19 cellular contexts compared by ENCODE assay signal in the genomic region with DNA sequence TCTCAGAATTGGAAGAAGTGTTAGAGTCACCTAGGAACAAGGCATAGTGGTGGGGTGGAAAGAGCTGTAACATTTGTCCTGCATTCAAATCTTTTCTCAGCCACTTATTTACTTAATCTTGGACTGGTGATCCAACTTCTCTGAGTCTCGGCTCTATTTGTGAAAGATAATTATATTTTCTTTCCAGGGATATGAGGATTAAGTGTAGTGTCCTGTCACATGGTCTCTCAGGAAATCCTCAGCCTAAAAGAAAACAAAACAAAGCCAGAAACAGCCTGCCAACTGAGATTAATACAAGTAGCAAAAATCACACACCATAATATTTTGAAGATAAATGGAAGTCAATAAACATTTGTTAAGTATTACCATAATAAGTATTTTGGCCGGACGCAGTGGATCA. TPM values are rescaled to one million over a fixed set of nuclear protein-coding genes. Genes with fewer than 3 reads are reported as not detected.
"Had no signal": no experiment of that assay in that cellular context is flagged by ENCODE, and none has a peak within 500 bp of the region (broad histone marks: within the 10 kb centered on the region; RNA-seq: fewer than 3 reads in every experiment).

No MANE protein-coding gene starts in this region.

- H3K9ac ChIP-seq: SK-N-SH had no signal

- H3K4me1 ChIP-seq: foreskin keratinocyte had no signal

- ATAC-seq: foreskin keratinocyte; mucosa of descending colon; naive thymus-derived CD4-positive, alpha-beta T cell; T-cell had no signal

- H3K27ac ChIP-seq: coronary artery, foreskin keratinocyte, ovary had no signal

- H3K4me3 ChIP-seq: coronary artery, mucosa of descending colon, ovary had no signal

- DNase-seq: activated CD4-positive, alpha-beta T cell treated with anti-CD3 and anti-CD28 coated beads for 1 hour; activated CD4-positive, alpha-beta T cell treated with anti-CD3 and anti-CD28 coated beads, Interleukin-2, amount 50 U/mL, for 48 hours; activated naive CD4-positive, alpha-beta T cell treated with anti-CD3 and anti-CD28 coated beads, Interleukin-2, amount 50 U/mL, for 16 hours; caudate nucleus; effector CD4-positive, alpha-beta T cell; foreskin keratinocyte; glutamatergic neuron; immature natural killer cell; mammary epithelial cell; mucosa of descending colon; naive thymus-derived CD4-positive, alpha-beta T cell; ovary; SK-N-SH; stimulated activated CD4-positive, alpha-beta T cell treated with anti-CD3 and anti-CD28 coated beads, Interleukin-4, amount 100 ng/mL, for 24 hours; stimulated activated naive CD4-positive, alpha-beta T cell; T-cell had no signal

- H3K4me2 ChIP-seq: SK-N-SH had no signal

- H3K9me3 ChIP-seq: mucosa of descending colon, ovary, SK-N-SH had no signal

- H3K27me3 ChIP-seq: foreskin keratinocyte, ovary had no signal

- H3K36me3 ChIP-seq: ovary had no signal

RNA-seq across cellular contexts. Expression of gene ETNPPL, which starts 33.3 kb away (rescaled TPM):
- total RNA-seq: activated T-helper 2 cell treated with anti-CD3 and anti-CD28 coated beads, Interferon-gamma antibody, Interleukin-2, Interleukin-4, amounts not matched to agents 10 μg/mL and 5 μg/mL and 100 μg/mL, durations not matched to agents 14 hours and 24 hours and 36 hours; foreskin keratinocyte; mammary epithelial cell; mucosa of descending colon; naive thymus-derived CD4-positive, alpha-beta T cell; skeletal muscle tissue had no signal
- polyA plus RNA-seq: foreskin keratinocyte; immature natural killer cell; mammary epithelial cell; naive thymus-derived CD4-positive, alpha-beta T cell; SK-N-SH had no signal
